In the genomic region with DNA sequence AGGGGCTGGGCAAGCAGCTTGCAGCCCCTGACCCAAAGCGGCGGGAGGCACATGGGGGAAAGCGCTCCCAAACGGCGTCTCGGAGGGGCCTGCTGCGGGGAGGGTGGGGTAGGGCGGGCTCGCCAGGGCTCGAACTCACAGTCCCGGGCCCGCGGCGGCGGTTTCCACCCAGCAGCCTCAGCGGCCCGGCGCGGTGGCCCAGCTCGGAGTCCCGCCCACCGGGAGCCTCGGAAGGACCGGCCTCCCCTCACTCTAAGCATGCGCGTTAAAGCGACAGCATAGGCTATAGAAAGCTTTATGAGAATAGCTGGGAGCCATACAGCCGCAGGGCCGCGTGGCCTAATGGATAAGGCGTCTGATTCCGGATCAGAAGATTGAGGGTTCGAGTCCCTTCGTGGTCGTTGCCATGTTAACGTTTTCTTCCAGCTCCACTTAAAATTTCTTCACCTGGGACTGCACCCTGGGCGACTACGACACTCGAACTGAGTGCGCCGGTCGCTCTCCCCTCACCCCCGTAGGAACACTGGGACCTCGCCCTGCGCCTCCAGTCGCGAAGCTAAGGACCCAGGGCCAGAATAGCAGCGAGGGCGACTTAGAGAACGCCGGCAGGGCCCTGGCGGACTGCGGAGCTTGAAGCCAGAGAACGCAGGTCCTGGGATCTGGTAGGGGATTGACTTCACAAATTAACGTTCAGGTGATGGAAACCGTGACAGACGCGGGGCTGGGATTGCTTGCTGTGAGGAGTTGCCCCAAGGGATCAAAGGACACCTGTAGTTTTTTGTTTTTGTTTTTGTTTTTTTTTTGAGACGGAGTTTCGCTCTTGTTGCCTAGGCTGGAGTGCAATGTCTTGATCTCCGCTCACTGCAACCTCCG, we compare ENCODE assay signal across 8 cellular contexts. TPM values are rescaled to one million over a fixed set of nuclear protein-coding genes. Genes with fewer than 3 reads are reported as not detected.
DNase-seq lines count a peak whose midpoint lies in the region; ATAC-seq, FAIRE-seq and TF ChIP-seq lines count a peak whose summit lies in the region.

No MANE protein-coding gene starts in this region.

- peaks cover 44% of the 10 kb centered on the region for H3K36me3 Mint-ChIP-seq in central memory CD8-positive, alpha-beta T cell (ENCODE audit: insufficient read depth)

- H3K9me3 Mint-ChIP-seq in central memory CD8-positive, alpha-beta T cell = peaks cover 6% of the 10 kb centered on the region

- H3K4me1 ChIP-seq in kidney (ENCODE audit: control insufficient read depth in 1 of 2, insufficient read depth in 1 of 2, low read depth in 1 of 2, low read length in 2 of 2) = peaks cover 3 to 7% of the 10 kb centered on the region in 2 donors

- H3K9me3 ChIP-seq in kidney (ENCODE audit: control insufficient read depth in 1 of 2, low read length in 2 of 2) = no peaks in the 10 kb centered on the region

- peak overlapping the region; percentile 85 to 89 for H3K4me3 ChIP-seq in kidney (ENCODE audit: low read length in 2 of 2)

- H3K27ac Mint-ChIP-seq in central memory CD8-positive, alpha-beta T cell (ENCODE audit: low read depth) = peak overlapping the region; percentile 100

- TF ChIP-seq CTCF in AG09319 (IDR thresholded peaks at IDR 0.05; ENCODE audit: low read depth, low read length) (no peak), kidney (IDR thresholded peaks at IDR 0.05; ENCODE audit: borderline replicate concordance, extremely low read depth, insufficient read depth) (no peak)

- DNase-seq in AG09319 (ENCODE audit: extremely low read depth, low read depth) = peak; percentile 87
- peak; percentile 98 for DNase-seq in NCI-H345 (lab: John Stamatoyannopoulos, UW)
- DNase-seq in activated CD4-positive, CD25-positive, alpha-beta regulatory T cell treated with anti-CD3 and anti-CD28 coated beads, Interleukin-2, amount 50 U/mL, for 16 hours (ENCODE audit: low read depth, low spot score) = peak; percentile 93
- DNase-seq in central memory CD8-positive, alpha-beta T cell (ENCODE audit: low spot score in 2 of 2) = peak; percentile 97 to 100
- peak; percentile 97 for DNase-seq in kidney
- peak; percentile 96 for DNase-seq in stimulated activated CD4-positive, alpha-beta T cell treated with anti-CD3 and anti-CD28 coated beads, Interleukin-15, amount 100 ng/mL, for 1 hour (ENCODE audit: low read depth in 1 of 2, low spot score in 1 of 2)

- intact Hi-C loops in kidney (cut with DNase I) = no loop called here

- H3K4me3 Mint-ChIP-seq in central memory CD8-positive, alpha-beta T cell = peak overlapping the region; percentile 88

- H3K36me3 ChIP-seq in kidney (ENCODE audit: control insufficient read depth in 1 of 2, insufficient read depth in 2 of 2, low read length in 2 of 2) = no peaks in the 10 kb centered on the region

- H3K27ac ChIP-seq in kidney (ENCODE audit: low read depth in 2 of 2, low read length in 2 of 2) = peak overlapping the region; percentile 64 to 78

- FAIRE-seq in kidney (lab: Jason Lieb, UNC) = no peak

- H3K9ac ChIP-seq in kidney (ENCODE audit: low read length in 2 of 2) = peak overlapping the region; percentile 68 to 78

- H3K4me1 Mint-ChIP-seq in central memory CD8-positive, alpha-beta T cell = peaks cover 30% of the 10 kb centered on the region

- ATAC-seq in GM19035 (IDR thresholded peaks at IDR 0.05; ENCODE audit: unreplicated experiment) (peak; percentile 80), HG03280 (IDR thresholded peaks at IDR 0.05; ENCODE audit: unreplicated experiment) (peak; percentile 71)
- peak; percentile 78 for ATAC-seq in central memory CD8-positive, alpha-beta T cell (replicated peaks; ENCODE audit: extremely low read depth, poor library complexity, severe bottlenecking)

- H3K27me3 Mint-ChIP-seq in central memory CD8-positive, alpha-beta T cell = no peaks in the 10 kb centered on the region

RNA-seq across cellular contexts. Expression of a gene that starts 15.8 kb away (rescaled TPM):
- total RNA-seq in kidney = 12.5 TPM
- 5.6 TPM for polyA plus RNA-seq in kidney (ENCODE audit: insufficient read depth, low read depth, low replicate concordance)

RNA-seq across cellular contexts. Expression of a gene that starts 37.4 kb away (rescaled TPM):
- not detected for total RNA-seq in kidney
- not detected for polyA plus RNA-seq in kidney (ENCODE audit: insufficient read depth, low read depth, low replicate concordance)

RNA-seq across cellular contexts. Expression of a gene that starts 38.2 kb away (rescaled TPM):
- 12.7 TPM for total RNA-seq in kidney
- 14.1 TPM for polyA plus RNA-seq in kidney (ENCODE audit: insufficient read depth, low read depth, low replicate concordance)

RNA-seq across cellular contexts. Expression of a gene that starts 51.5 kb away (rescaled TPM):
- total RNA-seq in kidney = not detected
- polyA plus RNA-seq in kidney (ENCODE audit: insufficient read depth, low read depth, low replicate concordance) = not detected

Comparison
In these comparisons a context has a peak if more than half of its experiments do, and no peak if none do; other contexts are left out.
1. Peak in every context shown above with its lines: DNase-seq, ATAC-seq, H3K4me3 ChIP-seq and H3K27ac ChIP-seq.